14 cellular contexts compared by ENCODE assay signal in genomic region chr5:98907951-98908350, GRCh38. TPM values are rescaled to one million over a fixed set of nuclear protein-coding genes. Genes with fewer than 3 reads are reported as not detected.
DNase-seq lines count a peak whose midpoint lies in the region; ATAC-seq and TF ChIP-seq lines count a peak whose summit lies in the region.
"Had no signal": no experiment of that assay in that cellular context is flagged by ENCODE, and none has a peak within 500 bp of the region (broad histone marks: within the 10 kb centered on the region; RNA-seq: fewer than 3 reads in every experiment).

No MANE protein-coding gene starts in this region.

- POLR2A ChIA-PET in Caco-2 (lab: Charles Lee), result no interaction called here
- POLR2A ChIA-PET in activated CD8-positive, alpha-beta T cell treated with anti-CD3 and anti-CD28 coated beads for 36 hours (lab: Charles Lee), result interaction anchor here (0.8 to 1.0 kb wide), 3 partner anchors 15 to 1993 kb away, joined by 3 to 4 read pairs (median 3); no protein-coding TSS in a partner anchor

- CTCF ChIA-PET in Caco-2 (lab: Charles Lee), result no interaction called here
- CTCF ChIA-PET in activated CD8-positive, alpha-beta T cell treated with anti-CD3 and anti-CD28 coated beads for 36 hours (lab: Charles Lee), result interaction anchor here (0.7 to 2.1 kb wide), 11 partner anchors 9 to 153 kb away, joined by 3 to 18 read pairs (median 3); partner anchors contain the start of gene CHD1

- H3K4me1 ChIP-seq in Caco-2, result no peaks in the 10 kb centered on the region
- H3K4me1 ChIP-seq in suprapubic skin, result peaks cover 13% of the 10 kb centered on the region

- H3K27me3 Mint-ChIP-seq in CD14-positive monocyte (ENCODE audit: low read depth in 3 of 3) (no peaks in the 10 kb centered on the region), Caco-2 (ENCODE audit: insufficient read depth, unreplicated experiment) (no peaks in the 10 kb centered on the region), naive B cell (no peaks in the 10 kb centered on the region)
- H3K27me3 Mint-ChIP-seq in activated CD8-positive, alpha-beta T cell treated with anti-CD3 and anti-CD28 coated beads for 36 hours, result no peaks in the 10 kb centered on the region

- 67% methylated on average over 1 of the region's 1 CpG for WGBS in suprapubic skin

- no peak for ATAC-seq in activated CD8-positive, alpha-beta T cell treated with anti-CD3 and anti-CD28 coated beads for 36 hours
- ATAC-seq in naive B cell (ENCODE audit: low read depth in 2 of 2) (no peak), HG02885 (IDR thresholded peaks at IDR 0.05; ENCODE audit: poor library complexity, unreplicated experiment) (no peak)

- intact Hi-C loops in CD14-positive monocyte (cut with micrococcal nuclease) (loop anchor here (2.0 to 5.0 kb wide), 3 partner anchors 124 to 154 kb away; no protein-coding TSS in a partner anchor), Caco-2 (cut with micrococcal nuclease; ENCODE audit: unreplicated experiment) (no loop called here)
- intact Hi-C loops in activated CD8-positive, alpha-beta T cell treated with anti-CD3 and anti-CD28 coated beads for 36 hours (cut with micrococcal nuclease), result no loop called here

- peak overlapping the region in 1 of 2 donors; percentile 20 for H3K4me3 Mint-ChIP-seq in CD14-positive monocyte
- no peak overlapping the region for H3K4me3 Mint-ChIP-seq in Caco-2 (ENCODE audit: unreplicated experiment)
- no peak overlapping the region for H3K4me3 Mint-ChIP-seq in activated CD8-positive, alpha-beta T cell treated with anti-CD3 and anti-CD28 coated beads for 36 hours
- no peak overlapping the region for H3K4me3 Mint-ChIP-seq in naive B cell
- H3K4me3 Mint-ChIP-seq: neural crest cell had no signal

- H3K27me3 ChIP-seq in Caco-2 (replicated peaks; ENCODE audit: control insufficient read depth, insufficient read depth, low read length) (no peaks in the 10 kb centered on the region), suprapubic skin (no peaks in the 10 kb centered on the region)
- H3K27me3 ChIP-seq: spleen had no signal

- BruUV-seq in Caco-2 (replicated peaks; lab: Mats Ljungman, UMichigan), result no TSS peak

- no peak for TF ChIP-seq POLR2A in suprapubic skin (IDR thresholded peaks at IDR 0.05)

- no peak overlapping the region for H3K27ac ChIP-seq in suprapubic skin

- H3K36me3 Mint-ChIP-seq in CD14-positive monocyte (peaks cover 36 to 47% of the 10 kb centered on the region in 2 donors), Caco-2 (ENCODE audit: insufficient read depth, unreplicated experiment) (peaks cover 9% of the 10 kb centered on the region), naive B cell (no peaks in the 10 kb centered on the region)
- H3K36me3 Mint-ChIP-seq in activated CD8-positive, alpha-beta T cell treated with anti-CD3 and anti-CD28 coated beads for 36 hours (ENCODE audit: low read depth), result peaks cover 28% of the 10 kb centered on the region

- H3K27ac Mint-ChIP-seq in CD14-positive monocyte, result peak overlapping the region in 5 of 7 donors; percentile 8 to 78 (median 52)
- H3K27ac Mint-ChIP-seq in Caco-2 (ENCODE audit: unreplicated experiment), result peak overlapping the region; percentile 21
- peak overlapping the region; percentile 60 for H3K27ac Mint-ChIP-seq in activated CD8-positive, alpha-beta T cell treated with anti-CD3 and anti-CD28 coated beads for 36 hours
- H3K27ac Mint-ChIP-seq in naive B cell, result peak overlapping the region in 5 of 6 donors; percentile 6 to 89 (median 34)

- TF ChIP-seq CTCF in CD14-positive monocyte (IDR thresholded peaks at IDR 0.05) (no peak), Caco-2 (IDR thresholded peaks at IDR 0.05; ENCODE audit: insufficient read depth in 1 of 2, low read depth in 1 of 2, low read length in 1 of 2, severe bottlenecking in 1 of 2, unreplicated experiment in 1 of 2) (no peak), suprapubic skin (IDR thresholded peaks at IDR 0.05) (no peak)
- TF ChIP-seq CTCF in activated CD8-positive, alpha-beta T cell treated with anti-CD3 and anti-CD28 coated beads for 36 hours (IDR thresholded peaks at IDR 0.05), result no peak

- H3K36me3 ChIP-seq in Caco-2 (ENCODE audit: control insufficient read depth, insufficient read depth, low read length), result no peaks in the 10 kb centered on the region
- H3K36me3 ChIP-seq in suprapubic skin, result peaks cover 18% of the 10 kb centered on the region

- no peak for TF ChIP-seq EP300 in suprapubic skin (IDR thresholded peaks at IDR 0.05)

- H3K9me3 ChIP-seq in Caco-2 (no peaks in the 10 kb centered on the region), suprapubic skin (no peaks in the 10 kb centered on the region)
- H3K9me3 ChIP-seq: spleen had no signal

- H3K9me3 Mint-ChIP-seq in CD14-positive monocyte (no peaks in the 10 kb centered on the region), Caco-2 (ENCODE audit: unreplicated experiment) (no peaks in the 10 kb centered on the region), naive B cell (no peaks in the 10 kb centered on the region)
- H3K9me3 Mint-ChIP-seq in activated CD8-positive, alpha-beta T cell treated with anti-CD3 and anti-CD28 coated beads for 36 hours, result no peaks in the 10 kb centered on the region
- H3K9me3 Mint-ChIP-seq: neural crest cell had no signal

- no peak for DNase-seq in CD14-positive monocyte (ENCODE audit: low spot score)
- no peak for DNase-seq in Caco-2
- no peak for DNase-seq in activated CD8-positive, alpha-beta T cell treated with anti-CD3 and anti-CD28 coated beads for 36 hours
- DNase-seq in naive B cell, result no peak
- no peak for DNase-seq in suprapubic skin (ENCODE audit: low spot score in 2 of 2)
- no peak for DNase-seq in stimulated activated naive CD4-positive, alpha-beta T cell treated with Interleukin-2 at 50 U/mL for 16 hours (lab: John Stamatoyannopoulos, UW)
- DNase-seq: foreskin fibroblast; NCI-H1048; NCI-H2081; RPMI8226; spleen; stimulated activated CD8-positive, alpha-beta memory T cell treated with anti-CD3 and anti-CD28 coated beads, Interleukin-4, amount 100 ng/mL, for 48 hours had no signal

- H3K4me1 Mint-ChIP-seq in CD14-positive monocyte (peaks cover 31% of the 10 kb centered on the region), Caco-2 (ENCODE audit: low read depth, unreplicated experiment) (peaks cover 6% of the 10 kb centered on the region), naive B cell (peaks cover 32 to 47% (median 42%) of the 10 kb centered on the region in 3 donors)
- peaks cover 66% of the 10 kb centered on the region for H3K4me1 Mint-ChIP-seq in activated CD8-positive, alpha-beta T cell treated with anti-CD3 and anti-CD28 coated beads for 36 hours (ENCODE audit: low read depth)

- H3K4me3 ChIP-seq in Caco-2 (ENCODE audit: low read depth, low read length) (no peak overlapping the region), suprapubic skin (no peak overlapping the region)
- H3K4me3 ChIP-seq: spleen had no signal

RNA-seq across cellular contexts. Expression of gene CHD1, which starts 20.9 kb away (rescaled TPM):
- polyA plus RNA-seq in CD14-positive monocyte, result 1 to 10 TPM; 3.1 to 6.7 TPM
- total RNA-seq in Caco-2 (2022), result 51.1 and 52.5 TPM in 2 replicates
- total RNA-seq in activated CD8-positive, alpha-beta T cell treated with anti-CD3 and anti-CD28 coated beads for 36 hours, result 10 to 100 TPM; 52.0 to 52.8 TPM
- polyA plus RNA-seq in naive B cell (ENCODE audit: low read depth in 6 of 6), result 10 to 100 TPM in 4 of 6 donors, 1 to 10 TPM in 2; 4.1 to 12.2 (median 10.9) TPM
- total RNA-seq in suprapubic skin, result 10 to 100 TPM; 39.8 to 70.6 (median 54.1) TPM

Comparison
In these comparisons a context has a peak if more than half of its experiments do, and no peak if none do; other contexts are left out.
1. intact Hi-C loops: an anchor here in CD14-positive monocyte (2.0 to 5.0 kb wide); none called in Caco-2 and activated CD8-positive, alpha-beta T cell treated with anti-CD3 and anti-CD28 coated beads for 36 hours.